ENCODE assay signal across 14 cellular contexts in genomic region chr17:41680426-41681040, GRCh38. TPM values are rescaled to one million over a fixed set of nuclear protein-coding genes. Genes with fewer than 3 reads are reported as not detected.
DNase-seq lines count a peak whose midpoint lies in the region; ATAC-seq lines count a peak whose summit lies in the region.
"Had no signal": no experiment of that assay in that cellular context is flagged by ENCODE, and none has a peak within 500 bp of the region (broad histone marks: within the 10 kb centered on the region; RNA-seq: fewer than 3 reads in every experiment).

No MANE protein-coding gene starts in this region.

- intact Hi-C loops in head of caudate nucleus (cut with DNase I): no loop called here

- H3K36me3 Mint-ChIP-seq in activated T-cell treated with anti-CD3 and anti-CD28 coated beads, Interleukin-2, amount 50 U/mL, for 4 hours (ENCODE audit: insufficient read depth): no peaks in the 10 kb centered on the region

- peaks cover 35% of the 10 kb centered on the region for H3K4me1 Mint-ChIP-seq in activated T-cell treated with anti-CD3 and anti-CD28 coated beads, Interleukin-2, amount 50 U/mL, for 4 hours (ENCODE audit: low read depth)

- no peak for ATAC-seq in activated T-cell treated with anti-CD3 and anti-CD28 coated beads, Interleukin-2, amount 50 U/mL, for 4 hours
- ATAC-seq in HG03342 (IDR thresholded peaks at IDR 0.05; ENCODE audit: unreplicated experiment): no peak
- ATAC-seq: mucosa of descending colon, psoas muscle, Right ventricle myocardium inferior had no signal

- H3K9me3 Mint-ChIP-seq in activated T-cell treated with anti-CD3 and anti-CD28 coated beads, Interleukin-2, amount 50 U/mL, for 4 hours: no peaks in the 10 kb centered on the region

- H3K27me3 Mint-ChIP-seq in activated T-cell treated with anti-CD3 and anti-CD28 coated beads, Interleukin-2, amount 50 U/mL, for 4 hours (ENCODE audit: low read depth): no peaks in the 10 kb centered on the region

- DNase-seq in COR-L47 (lab: John Stamatoyannopoulos, UW) (peak; percentile 67), NCI-H146 treated with DMSO at 0.1 percent for 48 hours (lab: John Stamatoyannopoulos, UW; ENCODE audit: unreplicated experiment) (peak; percentile 64), SHP77 treated with DMSO at 0.1 percent for 48 hours (lab: John Stamatoyannopoulos, UW) (peak; percentile 20), head of caudate nucleus (peak in 40 of 42 donors; percentile 16 to 91 (median 56)), NCI-H2029 (lab: John Stamatoyannopoulos, UW) (no peak)
- DNase-seq in activated T-cell treated with anti-CD3 and anti-CD28 coated beads, Interleukin-2, amount 50 U/mL, for 4 hours: no peak
- no peak for DNase-seq in activated effector memory CD4-positive, alpha-beta T cell treated with Interleukin-2 at 50 U/mL for 16 hours
- DNase-seq: mucosa of descending colon; stimulated activated CD8-positive, alpha-beta memory T cell treated with anti-CD3 and anti-CD28 coated beads, Interleukin-4, amount 100 ng/mL, for 48 hours; upper lobe of left lung had no signal

- H3K4me3 Mint-ChIP-seq in activated T-cell treated with anti-CD3 and anti-CD28 coated beads, Interleukin-2, amount 50 U/mL, for 4 hours: no peak overlapping the region

RNA-seq across cellular contexts. Expression of gene EIF1, which starts 8.2 kb away (rescaled TPM):
- total RNA-seq in activated T-cell treated with anti-CD3 and anti-CD28 coated beads, Interleukin-2, amount 50 U/mL, for 4 hours: 1,000 to 10,000 TPM; 1,373 to 1,742 (median 1,506) TPM

RNA-seq across cellular contexts. Expression of gene GAST, which starts 31.6 kb away (rescaled TPM):
- not detected for total RNA-seq in activated T-cell treated with anti-CD3 and anti-CD28 coated beads, Interleukin-2, amount 50 U/mL, for 4 hours
- total RNA-seq: kidney, mucosa of descending colon, psoas muscle, Right ventricle myocardium inferior, upper lobe of left lung had no signal

RNA-seq across cellular contexts. Expression of gene HAP1, which starts 53.9 kb away (rescaled TPM):
- total RNA-seq in activated T-cell treated with anti-CD3 and anti-CD28 coated beads, Interleukin-2, amount 50 U/mL, for 4 hours: under 1 TPM in 1 of 3 donors, not detected in 2; 0.18 TPM

RNA-seq across cellular contexts. Expression of gene KRT17, which starts 56.2 kb away (rescaled TPM):
- total RNA-seq in activated T-cell treated with anti-CD3 and anti-CD28 coated beads, Interleukin-2, amount 50 U/mL, for 4 hours: not detected
- total RNA-seq: psoas muscle, Right ventricle myocardium inferior had no signal

Comparison
In these comparisons a context has a peak if more than half of its experiments do, and no peak if none do; other contexts are left out.
1. DNase-seq: peak in COR-L47 (single experiment), NCI-H146 treated with DMSO at 0.1 percent for 48 hours (single experiment), SHP77 treated with DMSO at 0.1 percent for 48 hours (single experiment) and head of caudate nucleus (40 of 42); none in NCI-H2029 (single experiment), activated T-cell treated with anti-CD3 and anti-CD28 coated beads, Interleukin-2, amount 50 U/mL, for 4 hours (single experiment) and activated effector memory CD4-positive, alpha-beta T cell treated with Interleukin-2 at 50 U/mL for 16 hours (single experiment).